ENCODE assay signal across 9 cellular contexts in genomic region chr2:85266424-85267041, GRCh38.
A peak's percentile ranks its signal among the peaks of the same experiment; 100 is the strongest.
DNase-seq lines count a peak whose midpoint lies in the region; ATAC-seq, FAIRE-seq and TF ChIP-seq lines count a peak whose summit lies in the region.
"Had no signal": no experiment of that assay in that cellular context is flagged by ENCODE, and none has a peak within 500 bp of the region (broad histone marks: within the 10 kb centered on the region; RNA-seq: fewer than 3 reads in every experiment).

No MANE protein-coding gene starts in this region.

- H3K9me3 ChIP-seq in heart right ventricle (no peaks in the 10 kb centered on the region), small intestine (ENCODE audit: control insufficient read depth, low read depth) (no peaks in the 10 kb centered on the region)
- H3K9me3 ChIP-seq: BLaER1 treated with 17β-estradiol and CSF1 and Interleukin-3, amounts not matched to agents 10 nM and 100 nM had no signal

- no peak for FAIRE-seq in small intestine (lab: Jason Lieb, UNC)

- peak; percentile 76 to 92 (median 86) for TF ChIP-seq CTCF in heart right ventricle (IDR thresholded peaks at IDR 0.05)

- H3K36me3 ChIP-seq in heart right ventricle (peaks cover 0 to 2% (median 0%) of the 10 kb centered on the region in 9 donors), small intestine (ENCODE audit: control insufficient read depth in 2 of 2, insufficient read depth in 2 of 2, low read length in 2 of 2) (no peaks in the 10 kb centered on the region)
- H3K36me3 ChIP-seq: BLaER1 treated with 17β-estradiol and CSF1 and Interleukin-3, amounts not matched to agents 10 nM and 100 nM had no signal

- H3K4me3 ChIP-seq in heart right ventricle (no peak overlapping the region), small intestine (ENCODE audit: low read depth in 1 of 2, low read length in 2 of 2) (no peak overlapping the region)
- H3K4me3 ChIP-seq: BLaER1 treated with 17β-estradiol and CSF1 and Interleukin-3, amounts not matched to agents 10 nM and 100 nM had no signal

- WGBS in heart right ventricle, 2 donors = 49 to 52% methylated on average over 7 of the region's 7 CpGs
- WGBS in small intestine, 3 donors = 22 to 38% (median 23%) methylated on average over 7 of the region's 7 CpGs

- H3K27ac ChIP-seq in heart right ventricle (peak overlapping the region in 4 of 10 donors; percentile 26 to 87 (median 38)), small intestine (ENCODE audit: low read depth in 1 of 2, low read length in 1 of 2) (no peak overlapping the region)
- H3K27ac ChIP-seq: BLaER1 treated with 17β-estradiol and CSF1 and Interleukin-3, amounts not matched to agents 10 nM and 100 nM had no signal

- DNase-seq in NCI-H1417 (lab: John Stamatoyannopoulos, UW) = peak in 2 of 3 experiments; percentile 4 to 58
- DNase-seq in NCI-H1417 treated with DMSO at 0.1 percent for 48 hours (lab: John Stamatoyannopoulos, UW) = no peak
- peak; percentile 42 for DNase-seq in SKM-1 (lab: John Stamatoyannopoulos, UW; ENCODE audit: unreplicated experiment)
- DNase-seq in activated naive CD4-positive, alpha-beta T cell treated with anti-CD3 and anti-CD28 coated beads, Interleukin-2, amount 50 U/mL, for 16 hours = peak; percentile 66
- DNase-seq in heart right ventricle = peak; percentile 73 to 80
- peak; percentile 74 for DNase-seq in small intestine
- DNase-seq in GOT3 (lab: John Stamatoyannopoulos, UW) = no peak

- H3K4me1 ChIP-seq in heart right ventricle (peaks cover 4 to 90% (median 52%) of the 10 kb centered on the region in 9 donors), small intestine (ENCODE audit: control insufficient read depth in 2 of 2, insufficient read depth in 1 of 2, low read depth in 1 of 2, low read length in 1 of 2) (peaks cover 0 to 6% of the 10 kb centered on the region in 2 donors)
- H3K4me1 ChIP-seq: BLaER1 treated with 17β-estradiol and CSF1 and Interleukin-3, amounts not matched to agents 10 nM and 100 nM had no signal

- H3K27me3 ChIP-seq in heart right ventricle (no peaks in the 10 kb centered on the region), small intestine (ENCODE audit: control insufficient read depth in 2 of 2, insufficient read depth in 2 of 2, low read length in 2 of 2) (no peaks in the 10 kb centered on the region)
- H3K27me3 ChIP-seq: BLaER1 treated with 17β-estradiol and CSF1 and Interleukin-3, amounts not matched to agents 10 nM and 100 nM had no signal

- intact Hi-C loops in heart right ventricle (cut with DNase I) = no loop called here

- ATAC-seq in HG02938 (IDR thresholded peaks at IDR 0.05; ENCODE audit: unreplicated experiment) (peak; percentile 71), heart right ventricle (peak in 5 of 8 donors; percentile 49 to 62 (median 55))

Comparison
In these comparisons a context has a peak if more than half of its experiments do, and no peak if none do; other contexts are left out.
1. DNase-seq: peak in NCI-H1417 (2 of 3), SKM-1 (single experiment), activated naive CD4-positive, alpha-beta T cell treated with anti-CD3 and anti-CD28 coated beads, Interleukin-2, amount 50 U/mL, for 16 hours (single experiment), heart right ventricle (2 of 2) and small intestine (single experiment); none in NCI-H1417 treated with DMSO at 0.1 percent for 48 hours (single experiment) and GOT3 (single experiment).